ENCODE assay signal across 20 cellular contexts in genomic region chr4:5528108-5528507, GRCh38.
A peak's percentile ranks its signal among the peaks of the same experiment; 100 is the strongest.
DNase-seq lines count a peak whose midpoint lies in the region; ATAC-seq and TF ChIP-seq lines count a peak whose summit lies in the region.
"Had no signal": no experiment of that assay in that cellular context is flagged by ENCODE, and none has a peak within 500 bp of the region (broad histone marks: within the 10 kb centered on the region; RNA-seq: fewer than 3 reads in every experiment).

No MANE protein-coding gene starts in this region.

- in situ Hi-C loops in IMR-90 (cut with MboI; ENCODE audit: low sequenced_read_pairs) = no loop called here

- no peaks in the 10 kb centered on the region for H3K79me2 ChIP-seq in trophoblast cell (ENCODE audit: control insufficient read depth, insufficient read depth, low read length, poor library complexity)

- H2AK5ac ChIP-seq in IMR-90 (ENCODE audit: low read depth, low read length) (no peak overlapping the region), trophoblast cell (ENCODE audit: low read length) (no peak overlapping the region)

- H4K8ac ChIP-seq in IMR-90 (ENCODE audit: low read depth in 2 of 2, low read length in 2 of 2) (no peak overlapping the region), trophoblast cell (ENCODE audit: low read depth, low read length) (no peak overlapping the region)

- H3K9me1 ChIP-seq in IMR-90 (ENCODE audit: insufficient read depth, low read length) = peaks cover 7% of the 10 kb centered on the region; the same call in 1 of the 2 replicates

- no peak for TF ChIP-seq POLR2A in IMR-90 (IDR thresholded peaks at IDR 0.05; ENCODE audit: low read depth, low read length)

- H3K36me3 ChIP-seq in IMR-90 (ENCODE audit: control insufficient read depth, insufficient read depth, low read length) = peaks cover 6% of the 10 kb centered on the region; the same call in 1 of the 2 replicates
- H3K36me3 ChIP-seq in trophoblast cell (ENCODE audit: control insufficient read depth in 1 of 2, insufficient read depth in 2 of 2, low read length in 2 of 2) = peaks cover 0 to 3% of the 10 kb centered on the region in 2 experiments

- H3K9me3 ChIP-seq in IMR-90 (ENCODE audit: control insufficient read depth, insufficient read depth, low read length) (no peaks in the 10 kb centered on the region), trophoblast cell (ENCODE audit: insufficient read depth, low read depth, low read length) (no peaks in the 10 kb centered on the region)
- H3K9me3 ChIP-seq: A549 had no signal

- peaks cover 19% of the 10 kb centered on the region for H3K4me1 Mint-ChIP-seq in glutamatergic neuron (ENCODE audit: low read depth, unreplicated experiment)
- H3K4me1 Mint-ChIP-seq: CD14-positive monocyte; CD4-positive, alpha-beta memory T cell had no signal

- H4K91ac ChIP-seq in IMR-90 (ENCODE audit: insufficient read depth, low read depth, low read length) = no peak overlapping the region
- no peak overlapping the region for H4K91ac ChIP-seq in trophoblast cell (ENCODE audit: low read depth, low read length)

- H3K4me3 Mint-ChIP-seq in glutamatergic neuron (ENCODE audit: unreplicated experiment) = no peak overlapping the region
- H3K4me3 Mint-ChIP-seq: CD14-positive monocyte; CD4-positive, alpha-beta memory T cell had no signal

- no TSS peak for BruUV-seq in IMR-90 (replicated peaks; lab: Mats Ljungman, UMichigan)

- peak; percentile 51 for DNase-seq in DMS53 (lab: John Stamatoyannopoulos, UW)
- no peak for DNase-seq in DMS53 treated with DMSO at 0.1 percent for 48 hours (lab: John Stamatoyannopoulos, UW; ENCODE audit: unreplicated experiment)
- DNase-seq in IMR-90 = no peak
- DNase-seq in glutamatergic neuron = no peak
- no peak for DNase-seq in trophoblast cell
- DNase-seq in NOMO-1 treated with DMSO at 0.1 percent for 48 hours (lab: John Stamatoyannopoulos, UW; ENCODE audit: unreplicated experiment) = no peak
- no peak for DNase-seq in germinal center (ENCODE audit: low spot score)
- DNase-seq: AML-193; CD4-positive, alpha-beta memory T cell; DMS153; DND-41; EL; GM23248; H7 had no signal

- TF ChIP-seq CTCF in IMR-90 (conservative IDR thresholded peaks at IDR 0.05; ENCODE audit: low read depth, low read length) = no peak
- no peak for TF ChIP-seq CTCF in glutamatergic neuron (IDR thresholded peaks at IDR 0.05; ENCODE audit: partially characterized antibody, unreplicated experiment)

- H3K27me3 ChIP-seq in IMR-90 (ENCODE audit: control insufficient read depth, insufficient read depth, low read length) (no peaks in the 10 kb centered on the region), trophoblast cell (ENCODE audit: insufficient read depth, low read length) (no peaks in the 10 kb centered on the region)
- H3K27me3 ChIP-seq: BLaER1 had no signal

- dilution Hi-C loops in IMR-90 (cut with HindIII; ENCODE audit: low sequenced_read_pairs, unreplicated experiment) = no loop called here

- intact Hi-C loops in IMR-90 (cut with micrococcal nuclease) = no loop called here

- H2AFZ ChIP-seq in IMR-90 (replicated peaks; ENCODE audit: low read length, poor library complexity) = no peak overlapping the region
- H2AFZ ChIP-seq in trophoblast cell (ENCODE audit: insufficient read depth, low read length, poor library complexity) = no peak overlapping the region
- H2AFZ ChIP-seq: GM23248 had no signal

- H3K27ac Mint-ChIP-seq in glutamatergic neuron (ENCODE audit: unreplicated experiment) = peak overlapping the region; percentile 48
- H3K27ac Mint-ChIP-seq: CD14-positive monocyte; CD4-positive, alpha-beta memory T cell had no signal

- no peaks in the 10 kb centered on the region for H3K79me1 ChIP-seq in IMR-90 (ENCODE audit: low read depth in 1 of 2, low read length in 2 of 2)
- H3K79me1 ChIP-seq in trophoblast cell (ENCODE audit: low read length) = no peaks in the 10 kb centered on the region

- no peak overlapping the region for H2AK9ac ChIP-seq in IMR-90 (replicated peaks; ENCODE audit: low read depth, low read length, poor library complexity)

- no peak overlapping the region for H2BK15ac ChIP-seq in IMR-90 (ENCODE audit: low read depth, low read length)

- H2BK120ac ChIP-seq in IMR-90 (ENCODE audit: low read depth, low read length) (no peak overlapping the region), trophoblast cell (ENCODE audit: insufficient read depth, low read length, poor library complexity) (no peak overlapping the region)

- H3K4ac ChIP-seq in IMR-90 (ENCODE audit: low read depth, low read length) (no peak overlapping the region), trophoblast cell (ENCODE audit: low read depth, low read length) (no peak overlapping the region)

- H3K27ac ChIP-seq in IMR-90 (ENCODE audit: insufficient read depth, low read length) = no peak overlapping the region
- H3K27ac ChIP-seq in trophoblast cell (ENCODE audit: low read depth, low read length) = no peak overlapping the region
- H3K27ac ChIP-seq: 22Rv1, A549, BLaER1, GM23248 had no signal

- no peak overlapping the region for H3K56ac ChIP-seq in IMR-90 (ENCODE audit: extremely low read depth, insufficient read depth, low read length)

- H3K14ac ChIP-seq in IMR-90 (replicated peaks; ENCODE audit: low read depth, low read length) (no peak overlapping the region), trophoblast cell (ENCODE audit: low read length) (no peak overlapping the region)

- POLR2A ChIA-PET in IMR-90 (lab: Charles Lee; ENCODE audit: unreplicated experiment) = no interaction called here

- ATAC-seq in IMR-90 (ENCODE audit: low read depth) = no peak
- ATAC-seq: A549, GM12878, K562 had no signal

- no peak overlapping the region for H2BK12ac ChIP-seq in trophoblast cell (ENCODE audit: low read length)

- H2BK5ac ChIP-seq in IMR-90 (ENCODE audit: low read depth, low read length, poor library complexity, severe bottlenecking) = no peak overlapping the region
- H2BK5ac ChIP-seq in trophoblast cell (ENCODE audit: low read depth, low read length, poor library complexity) = no peak overlapping the region

- peaks cover 3% of the 10 kb centered on the region for H3K36me3 Mint-ChIP-seq in glutamatergic neuron (ENCODE audit: unreplicated experiment)
- H3K36me3 Mint-ChIP-seq: CD14-positive monocyte; CD4-positive, alpha-beta memory T cell had no signal

- 100% methylated on average over 2 of the region's 6 CpGs; no CpG with 5 or more reads in 1 of the 2 experiments for WGBS in IMR-90 (ENCODE audit: extremely low coverage in 2 of 2, insufficient read length in 1 of 2), 2 experiments
- no CpG with 5 or more reads among the region's 6 CpGs for WGBS in trophoblast cell (ENCODE audit: extremely low coverage, insufficient coverage, insufficient read length)

- H3K4me1 ChIP-seq in IMR-90 (ENCODE audit: control insufficient read depth, insufficient read depth, low read length) (peaks cover 3% of the 10 kb centered on the region; the same call in 1 of the 2 replicates), trophoblast cell (ENCODE audit: control insufficient read depth in 1 of 2, insufficient read depth in 2 of 2, low read length in 2 of 2) (no peaks in the 10 kb centered on the region)
- H3K4me1 ChIP-seq: A549, BLaER1 had no signal

- H3K27me3 Mint-ChIP-seq in glutamatergic neuron (ENCODE audit: unreplicated experiment) = peaks cover 3% of the 10 kb centered on the region
- H3K27me3 Mint-ChIP-seq: CD4-positive, alpha-beta memory T cell had no signal

- no peak overlapping the region for H4K5ac ChIP-seq in IMR-90 (ENCODE audit: low read depth, low read length)

- H3K18ac ChIP-seq in IMR-90 (ENCODE audit: low read depth, low read length) (no peak overlapping the region), trophoblast cell (ENCODE audit: low read length) (no peak overlapping the region)

- no peak for TF ChIP-seq RAD21 in IMR-90 (IDR thresholded peaks at IDR 0.05; ENCODE audit: low read length)

- H3K23ac ChIP-seq in IMR-90 (ENCODE audit: low read depth, low read length) (no peak overlapping the region), trophoblast cell (ENCODE audit: low read length) (peak overlapping the region; percentile 23)

- H3K9ac ChIP-seq in IMR-90 (ENCODE audit: low read depth, low read length) (no peak overlapping the region), trophoblast cell (ENCODE audit: low read length) (no peak overlapping the region)
- H3K9ac ChIP-seq: BLaER1, GM23248 had no signal

- no peaks in the 10 kb centered on the region for H4K20me1 ChIP-seq in IMR-90 (ENCODE audit: insufficient read depth, low read length)
- H4K20me1 ChIP-seq: BLaER1 had no signal

- no peak overlapping the region for H4K12ac ChIP-seq in trophoblast cell (ENCODE audit: low read depth, low read length)

- H3K4me2 ChIP-seq in IMR-90 (ENCODE audit: low read depth, low read length) (no peak overlapping the region), trophoblast cell (ENCODE audit: low read length) (no peak overlapping the region)
- H3K4me2 ChIP-seq: A549, BLaER1 had no signal

- no peak overlapping the region for H2BK20ac ChIP-seq in IMR-90 (ENCODE audit: low read depth, low read length)

- CTCF ChIA-PET in IMR-90 (lab: Yijun Ruan, JAX) = interaction anchor here (1.0 kb wide), 1 partner anchor 12 kb away, joined by 3 read pairs; no protein-coding TSS in a partner anchor

- H3K9me3 Mint-ChIP-seq in glutamatergic neuron (ENCODE audit: unreplicated experiment) = no peaks in the 10 kb centered on the region

- H3K4me3 ChIP-seq in IMR-90 (ENCODE audit: insufficient read depth, low read depth, low read length) (no peak overlapping the region), trophoblast cell (ENCODE audit: low read depth, low read length) (no peak overlapping the region)
- H3K4me3 ChIP-seq: A549, BLaER1, GM12878, GM23248, K562 had no signal

TF ChIP-seq in IMR-90, 13 proteins besides CTCF, POLR2A, EP300 and RAD21:
- TF ChIP-seq CEBPB (IDR thresholded peaks at IDR 0.05; ENCODE audit: low read depth, low read length) (peak; percentile 19; the same call in 1 of the 2 replicates), BHLHE40 (IDR thresholded peaks at IDR 0.05; ENCODE audit: low read depth, low read length) (no peak)
